30 cellular contexts compared by ENCODE assay signal in genomic region chr20:33019465-33020277, GRCh38. TPM values are rescaled to one million over a fixed set of nuclear protein-coding genes. Genes with fewer than 3 reads are reported as not detected.
"Had no signal": no experiment of that assay in that cellular context is flagged by ENCODE, and none has a peak within 500 bp of the region (broad histone marks: within the 10 kb centered on the region; RNA-seq: fewer than 3 reads in every experiment).

No MANE protein-coding gene starts in this region.

- H3K27ac Mint-ChIP-seq: activated CD8-positive, alpha-beta T cell treated with anti-CD3 and anti-CD28 coated beads, Interleukin-2, amount 10 ng/mL, durations not matched to agents 7 days and 5 days; activated naive CD8-positive, alpha-beta T cell treated with anti-CD3 and anti-CD28 coated beads, Interleukin-2, amount 50 U/mL, for 24 hours; T-helper 17 cell; WTC11 had no signal

- H3K27ac ChIP-seq: ascending aorta, body of pancreas, Peyer's patch had no signal

- H3K27me3 Mint-ChIP-seq: activated naive CD8-positive, alpha-beta T cell treated with anti-CD3 and anti-CD28 coated beads, Interleukin-2, amount 50 U/mL, for 24 hours; T-helper 17 cell had no signal

- H3K36me3 ChIP-seq: ascending aorta, Peyer's patch had no signal

- H3K27me3 ChIP-seq: ascending aorta, body of pancreas, Peyer's patch had no signal

- H3K9me3 Mint-ChIP-seq: activated naive CD4-positive, alpha-beta T cell treated with anti-CD3 and anti-CD28 coated beads, Interleukin-2, amount 50 U/mL, for 72 hours; activated naive CD8-positive, alpha-beta T cell treated with anti-CD3 and anti-CD28 coated beads, Interleukin-2, amount 50 U/mL, for 24 hours; activated T-cell treated with anti-CD3 and anti-CD28 coated beads, Interleukin-2, amount 50 U/mL, for 4 hours; WTC11 had no signal

- H3K4me3 ChIP-seq: ascending aorta, body of pancreas, Peyer's patch had no signal

- H3K4me3 Mint-ChIP-seq: activated CD8-positive, alpha-beta T cell treated with anti-CD3 and anti-CD28 coated beads, Interleukin-2, amount 10 ng/mL, durations not matched to agents 7 days and 5 days; activated naive CD8-positive, alpha-beta T cell treated with anti-CD3 and anti-CD28 coated beads, Interleukin-2, amount 50 U/mL, for 24 hours; activated T-cell treated with anti-CD3 and anti-CD28 coated beads, Interleukin-2, amount 50 U/mL, for 4 hours; T-helper 17 cell; WTC11 had no signal

- H3K36me3 Mint-ChIP-seq: activated naive CD4-positive, alpha-beta T cell treated with anti-CD3 and anti-CD28 coated beads, Interleukin-2, amount 50 U/mL, for 72 hours; WTC11 had no signal

- DNase-seq: activated CD4-positive, alpha-beta T cell treated with anti-CD3 and anti-CD28 coated beads for 48 hours; activated CD4-positive, alpha-beta T cell treated with anti-CD3 and anti-CD28 coated beads, Interleukin-2, amount 50 U/mL, for 4 hours; activated CD4-positive, CD25-positive, alpha-beta regulatory T cell treated with anti-CD3 and anti-CD28 coated beads, Interleukin-2, amount 50 U/mL, for 72 hours; activated CD8-positive, alpha-beta T cell treated with anti-CD3 and anti-CD28 coated beads, Interleukin-2, amount 10 ng/mL, durations not matched to agents 7 days and 5 days; activated effector memory CD4-positive, alpha-beta T cell treated with anti-CD3 and anti-CD28 coated beads, Interleukin-2, amount 50 U/mL, for 16 hours; activated naive CD4-positive, alpha-beta T cell treated with Interleukin-2 at 50 U/mL for 16 hours; activated naive CD8-positive, alpha-beta T cell treated with anti-CD3 and anti-CD28 coated beads, Interleukin-2, amount 50 U/mL, for 24 hours; activated T-cell treated with anti-CD3 and anti-CD28 coated beads, Interleukin-2, amount 50 U/mL, for 4 hours; amniotic stem cell; body of pancreas; central memory CD4-positive, alpha-beta T cell; Karpas-422; NCI-H1105 treated with DMSO at 0.1 percent for 48 hours; NCI-H1436 treated with DMSO at 0.1 percent for 48 hours; NCI-H187; NCI-H2171; NCI-H2227 treated with DMSO at 0.1 percent for 48 hours; NCI-H446 treated with DMSO at 0.1 percent for 48 hours; NCI-H524 treated with DMSO at 0.1 percent for 48 hours; NCI-H82; NK-92 treated with Interleukin-12 subunit alpha and Interleukin-12 subunit beta, amount 100 ng/mL, for 24 hours; SHP77; T-helper 17 cell; T-helper 9 cell had no signal

- H3K9me3 ChIP-seq: ascending aorta, body of pancreas, Peyer's patch had no signal

- H3K4me1 ChIP-seq: ascending aorta, body of pancreas, Peyer's patch had no signal

- ATAC-seq: activated CD8-positive, alpha-beta T cell treated with anti-CD3 and anti-CD28 coated beads, Interleukin-2, amount 10 ng/mL, durations not matched to agents 7 days and 5 days; activated naive CD4-positive, alpha-beta T cell treated with anti-CD3 and anti-CD28 coated beads, Interleukin-2, amount 50 U/mL, for 72 hours; activated naive CD8-positive, alpha-beta T cell treated with anti-CD3 and anti-CD28 coated beads, Interleukin-2, amount 50 U/mL, for 24 hours; activated T-cell treated with anti-CD3 and anti-CD28 coated beads, Interleukin-2, amount 50 U/mL, for 4 hours; body of pancreas; T-helper 17 cell; WTC11 had no signal

RNA-seq across cellular contexts. Expression of gene BPIFB6, which starts 11.8 kb away (rescaled TPM):
- total RNA-seq: activated CD8-positive, alpha-beta T cell treated with anti-CD3 and anti-CD28 coated beads, Interleukin-2, amount 10 ng/mL, durations not matched to agents 7 days and 5 days; activated naive CD4-positive, alpha-beta T cell treated with anti-CD3 and anti-CD28 coated beads, Interleukin-2, amount 50 U/mL, for 72 hours; activated T-cell treated with anti-CD3 and anti-CD28 coated beads, Interleukin-2, amount 50 U/mL, for 4 hours; ascending aorta; body of pancreas; bronchial epithelial cell; Peyer's patch; SK-MEL-5; T-helper 17 cell; WTC11 had no signal

RNA-seq across cellular contexts. Expression of gene BPIFB2, which starts 12.2 kb away (rescaled TPM):
- total RNA-seq: activated CD8-positive, alpha-beta T cell treated with anti-CD3 and anti-CD28 coated beads, Interleukin-2, amount 10 ng/mL, durations not matched to agents 7 days and 5 days; activated naive CD4-positive, alpha-beta T cell treated with anti-CD3 and anti-CD28 coated beads, Interleukin-2, amount 50 U/mL, for 72 hours; ascending aorta; body of pancreas; bronchial epithelial cell; Peyer's patch; SK-MEL-5; T-helper 17 cell had no signal

RNA-seq across cellular contexts. Expression of gene SUN5, which starts 15.4 kb away (rescaled TPM):
- total RNA-seq: activated CD8-positive, alpha-beta T cell treated with anti-CD3 and anti-CD28 coated beads, Interleukin-2, amount 10 ng/mL, durations not matched to agents 7 days and 5 days; activated naive CD4-positive, alpha-beta T cell treated with anti-CD3 and anti-CD28 coated beads, Interleukin-2, amount 50 U/mL, for 72 hours; activated T-cell treated with anti-CD3 and anti-CD28 coated beads, Interleukin-2, amount 50 U/mL, for 4 hours; ascending aorta; body of pancreas; bronchial epithelial cell; Peyer's patch; SK-MEL-5; T-helper 17 cell; WTC11 had no signal

RNA-seq across cellular contexts. Expression of gene BPIFB3, which starts 34.0 kb away (rescaled TPM):
- total RNA-seq: activated CD8-positive, alpha-beta T cell treated with anti-CD3 and anti-CD28 coated beads, Interleukin-2, amount 10 ng/mL, durations not matched to agents 7 days and 5 days; activated naive CD4-positive, alpha-beta T cell treated with anti-CD3 and anti-CD28 coated beads, Interleukin-2, amount 50 U/mL, for 72 hours; activated T-cell treated with anti-CD3 and anti-CD28 coated beads, Interleukin-2, amount 50 U/mL, for 4 hours; ascending aorta; body of pancreas; bronchial epithelial cell; Peyer's patch; SK-MEL-5; T-helper 17 cell; WTC11 had no signal

RNA-seq across cellular contexts. Expression of gene BPIFB4, which starts 59.8 kb away (rescaled TPM):
- total RNA-seq: activated CD8-positive, alpha-beta T cell treated with anti-CD3 and anti-CD28 coated beads, Interleukin-2, amount 10 ng/mL, durations not matched to agents 7 days and 5 days; activated naive CD4-positive, alpha-beta T cell treated with anti-CD3 and anti-CD28 coated beads, Interleukin-2, amount 50 U/mL, for 72 hours; activated T-cell treated with anti-CD3 and anti-CD28 coated beads, Interleukin-2, amount 50 U/mL, for 4 hours; ascending aorta; body of pancreas; bronchial epithelial cell; Peyer's patch; SK-MEL-5; T-helper 17 cell; WTC11 had no signal
